ENCODE assay signal across 22 cellular contexts in genomic region chr1:112689842-112690237, GRCh38.
"Had no signal": no experiment of that assay in that cellular context is flagged by ENCODE, and none has a peak within 500 bp of the region (broad histone marks: within the 10 kb centered on the region; RNA-seq: fewer than 3 reads in every experiment).

No MANE protein-coding gene starts in this region.

- H3K27me3 ChIP-seq: foreskin keratinocyte, hepatocyte, suprapubic skin, tibial artery, upper lobe of left lung, uterus had no signal

- ATAC-seq: foreskin keratinocyte; left colon; stimulated activated effector memory CD8-positive, alpha-beta T cell treated with anti-CD3 and anti-CD28 coated beads, Interleukin-12 subunit alpha, Interleukin-12 subunit beta, amount 100 ng/mL, for 72 hours; stimulated activated naive CD8-positive, alpha-beta T cell treated with anti-CD3 and anti-CD28 coated beads, Interleukin-15, Interleukin-2, amounts not matched to agents 100 U/mL and 50 U/mL, for 24 hours had no signal

- H3K27ac ChIP-seq: foreskin keratinocyte, hepatocyte, parathyroid adenoma, psoas muscle, suprapubic skin, tibial artery, upper lobe of left lung, uterus had no signal

- H3K79me2 ChIP-seq: parathyroid adenoma had no signal

- H3K4me1 ChIP-seq: parathyroid adenoma, uterus had no signal

- H3K4me2 ChIP-seq: hepatocyte, smooth muscle cell had no signal

- H3K36me3 ChIP-seq: uterus had no signal

- H3K4me3 ChIP-seq: coronary artery, hepatocyte, psoas muscle, smooth muscle cell, suprapubic skin, tibial artery, upper lobe of left lung, uterus had no signal

- H3K9ac ChIP-seq: parathyroid adenoma had no signal

- H2AFZ ChIP-seq: hepatocyte, parathyroid adenoma had no signal

- DNase-seq: effector CD4-positive, alpha-beta T cell; endodermal cell; erythroblast; foreskin keratinocyte; left colon; mesendoderm; naive B cell; occipital lobe; psoas muscle; retina; stimulated activated CD4-positive, alpha-beta T cell treated with anti-CD3 and anti-CD28 coated beads, Interleukin-4, amount 100 ng/mL, for 1 hour; stimulated activated CD8-positive, alpha-beta memory T cell treated with anti-CD3 and anti-CD28 coated beads, Interleukin-4, amount 100 ng/mL, for 48 hours; stimulated activated naive CD8-positive, alpha-beta T cell treated with anti-CD3 and anti-CD28 coated beads, Interleukin-15, Interleukin-2, amounts not matched to agents 100 U/mL and 50 U/mL, for 24 hours; upper lobe of left lung; uterus had no signal

- H3K9me3 ChIP-seq: psoas muscle, suprapubic skin, tibial artery, upper lobe of left lung, uterus had no signal
